ENCODE assay signal across 16 cellular contexts in the genomic region with DNA sequence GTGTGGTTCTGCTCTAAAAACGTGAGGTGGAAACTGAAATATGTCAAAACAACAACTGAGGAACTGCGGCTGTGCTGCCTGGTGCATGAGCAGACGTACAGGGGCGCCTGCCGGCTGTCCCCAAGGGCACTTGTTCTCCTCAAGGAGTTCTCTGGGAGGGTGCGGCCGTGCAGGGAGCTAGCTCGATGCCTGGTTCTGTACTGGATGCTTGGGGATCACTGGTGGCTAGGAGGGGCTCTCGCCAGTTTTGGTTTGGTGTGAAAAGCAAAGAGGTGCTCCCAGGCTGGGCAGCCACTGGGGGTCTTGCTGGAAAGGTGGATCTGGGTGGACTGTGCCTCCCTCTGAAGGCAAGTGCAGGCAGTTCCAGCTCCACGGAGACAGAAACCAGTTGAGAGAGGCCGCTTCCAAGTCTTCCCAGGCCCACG.
"Had no signal": no experiment of that assay in that cellular context is flagged by ENCODE, and none has a peak within 500 bp of the region (broad histone marks: within the 10 kb centered on the region; RNA-seq: fewer than 3 reads in every experiment).

No MANE protein-coding gene starts in this region.

- ATAC-seq: activated CD4-positive, CD25-positive, alpha-beta regulatory T cell treated with anti-CD3 and anti-CD28 coated beads, Interleukin-2, amount 50 U/mL, for 24 hours; activated naive CD4-positive, alpha-beta T cell treated with anti-CD3 and anti-CD28 coated beads, Interleukin-2, amount 50 U/mL, for 72 hours; naive thymus-derived CD8-positive, alpha-beta T cell had no signal

- DNase-seq: activated CD4-positive, alpha-beta T cell treated with anti-CD3 and anti-CD28 coated beads, Interleukin-2, amount 50 U/mL, for 1 hour; activated effector memory CD4-positive, alpha-beta T cell treated with anti-CD3 and anti-CD28 coated beads, Interleukin-2, amount 50 U/mL, for 16 hours; activated T-cell treated with anti-CD3 and anti-CD28 coated beads, Interleukin-2, amount 50 U/mL, for 1 hour; colonic mucosa; foreskin fibroblast; retina; stimulated activated CD4-positive, alpha-beta T cell treated with anti-CD3 and anti-CD28 coated beads, Interleukin-15, amount 100 ng/mL, for 24 hours; stimulated activated CD4-positive, alpha-beta T cell treated with anti-CD3 and anti-CD28 coated beads, Interleukin-4, amount 100 ng/mL, for 1 hour; stimulated activated naive CD4-positive, alpha-beta T cell; substantia nigra; T-helper 9 cell; transverse colon had no signal

- H3K9me3 ChIP-seq: colonic mucosa, transverse colon had no signal

- H3K4me3 Mint-ChIP-seq: naive thymus-derived CD8-positive, alpha-beta T cell had no signal

- H3K27ac ChIP-seq: colonic mucosa, skin epidermis, transverse colon had no signal

- H3K9me3 Mint-ChIP-seq: activated naive CD4-positive, alpha-beta T cell treated with anti-CD3 and anti-CD28 coated beads, Interleukin-2, amount 50 U/mL, for 72 hours; naive thymus-derived CD8-positive, alpha-beta T cell had no signal

- H3K4me3 ChIP-seq: colonic mucosa, skin epidermis, transverse colon had no signal

- H3K27me3 Mint-ChIP-seq: naive thymus-derived CD8-positive, alpha-beta T cell had no signal

- H3K27me3 ChIP-seq: colonic mucosa, transverse colon had no signal
